Comparison of ENCODE assay signal across 10 cellular contexts in genomic region chr12:89427508-89428156, GRCh38.
DNase-seq lines count a peak whose midpoint lies in the region; ATAC-seq and TF ChIP-seq lines count a peak whose summit lies in the region.
"Had no signal": no experiment of that assay in that cellular context is flagged by ENCODE, and none has a peak within 500 bp of the region (broad histone marks: within the 10 kb centered on the region; RNA-seq: fewer than 3 reads in every experiment).

No MANE protein-coding gene starts in this region.

- ATAC-seq in activated CD4-positive, CD25-positive, alpha-beta regulatory T cell treated with anti-CD3 and anti-CD28 coated beads, Interleukin-2, amount 50 U/mL, for 24 hours, result peak; percentile 59 to 60
- peak; percentile 47 for ATAC-seq in mucosa of descending colon
- ATAC-seq: A549 had no signal

- H3K4me1 ChIP-seq in KMS-11 (ENCODE audit: low read depth, poor library complexity, severe bottlenecking) (peaks cover 15% of the 10 kb centered on the region), mucosa of descending colon (ENCODE audit: low read depth) (no peaks in the 10 kb centered on the region)
- H3K4me1 ChIP-seq: A549 had no signal

- peak overlapping the region; percentile 2; the same call in 1 of the 2 replicates for H3K4me2 ChIP-seq in KMS-11
- H3K4me2 ChIP-seq: A549 had no signal

- H3K79me2 ChIP-seq in KMS-11 (ENCODE audit: insufficient read depth, low read depth), result no peaks in the 10 kb centered on the region

- no peaks in the 10 kb centered on the region for H3K9me3 ChIP-seq in mucosa of descending colon
- H3K9me3 ChIP-seq: A549 had no signal

- H3K4me3 ChIP-seq in KMS-11 (IDR thresholded peaks at IDR 0.05; ENCODE audit: insufficient read depth, low read depth, low read length) (no peak overlapping the region), mucosa of descending colon (no peak overlapping the region)
- H3K4me3 ChIP-seq: A549 had no signal

- H3K9ac ChIP-seq in KMS-11, result no peak overlapping the region

- H4K20me1 ChIP-seq in KMS-11 (ENCODE audit: insufficient read depth), result no peaks in the 10 kb centered on the region

- H3K36me3 ChIP-seq in KMS-11 (ENCODE audit: insufficient read depth) (no peaks in the 10 kb centered on the region), mucosa of descending colon (ENCODE audit: low read depth) (no peaks in the 10 kb centered on the region)

- H3K27ac ChIP-seq in KMS-11, result no peak overlapping the region
- H3K27ac ChIP-seq: A549 had no signal

- no peaks in the 10 kb centered on the region for H3K27me3 ChIP-seq in KMS-11 (ENCODE audit: insufficient read depth, low read depth)

- TF ChIP-seq CTCF in KMS-11 (conservative IDR thresholded peaks at IDR 0.05; ENCODE audit: low read depth, low read length) (no peak), mucosa of descending colon (IDR thresholded peaks at IDR 0.05) (no peak)

- H2AFZ ChIP-seq in KMS-11 (ENCODE audit: low read depth), result no peak overlapping the region

- intact Hi-C loops in mucosa of descending colon (cut with DNase I, micrococcal nuclease), result no loop called here

- DNase-seq in activated CD4-positive, CD25-positive, alpha-beta regulatory T cell (lab: John Stamatoyannopoulos, UW), result no peak
- DNase-seq in HCEC 1CT, result peak; percentile 37
- DNase-seq in mucosa of descending colon, result no peak
- no peak for DNase-seq in central memory CD4-positive, alpha-beta T cell
- no peak for DNase-seq in GM19240 (ENCODE audit: insufficient read length, low spot score)
- DNase-seq in NCI-H1436 treated with DMSO at 0.1 percent for 48 hours (lab: John Stamatoyannopoulos, UW), result no peak
- DNase-seq: activated CD4-positive, alpha-beta T cell treated with anti-CD3 and anti-CD28 coated beads for 1 hour had no signal
